29 cellular contexts compared by ENCODE assay signal in genomic region chr7:15166620-15167019, GRCh38.
DNase-seq lines count a peak whose midpoint lies in the region; ATAC-seq and TF ChIP-seq lines count a peak whose summit lies in the region.
"Had no signal": no experiment of that assay in that cellular context is flagged by ENCODE, and none has a peak within 500 bp of the region (broad histone marks: within the 10 kb centered on the region; RNA-seq: fewer than 3 reads in every experiment).

No MANE protein-coding gene starts in this region.

- no peak overlapping the region for H3K4me2 ChIP-seq in GM23248 (ENCODE audit: unreplicated experiment)
- H3K4me2 ChIP-seq: A549; BLaER1; BLaER1 treated with 17β-estradiol and CSF1 and Interleukin-3, amounts not matched to agents 10 nM and 100 nM had no signal

- DNase-seq in GM23248 (peak; percentile 1), NCI-H226 (peak; percentile 80)
- no peak for DNase-seq in activated T-cell treated with anti-CD3 and anti-CD28 coated beads, Interleukin-2, amount 50 U/mL, for 72 hours
- DNase-seq in CD8-positive, alpha-beta T cell, result no peak
- DNase-seq: 8988T; ACHN; AML-193; BE2C; C1 segment of cervical spinal cord; Caco-2; Calu3; CD4-positive, alpha-beta memory T cell; CD4-positive, alpha-beta T cell; CD4-positive, CD25-positive, alpha-beta regulatory T cell; CD8-positive, alpha-beta memory T cell; COR-L47; DMS 273 treated with DMSO at 0.1 percent for 48 hours; DMS153; DMS53; DMS79; DMS79 treated with DMSO at 0.1 percent for 48 hours; DND-41; EL had no signal

- H3K4me3 ChIP-seq in GM23248, result no peak overlapping the region
- no peak overlapping the region for H3K4me3 ChIP-seq in CD8-positive, alpha-beta T cell (ENCODE audit: low read depth, low read length)
- H3K4me3 ChIP-seq: A549; BLaER1; BLaER1 treated with 17β-estradiol and CSF1 and Interleukin-3, amounts not matched to agents 10 nM and 100 nM had no signal

- no peaks in the 10 kb centered on the region for H3K27me3 ChIP-seq in GM23248 (replicated peaks; ENCODE audit: insufficient read depth)
- no peaks in the 10 kb centered on the region for H3K27me3 ChIP-seq in CD8-positive, alpha-beta T cell (ENCODE audit: insufficient read depth, low read length)
- H3K27me3 ChIP-seq: BE2C; BLaER1; BLaER1 treated with 17β-estradiol and CSF1 and Interleukin-3, amounts not matched to agents 10 nM and 100 nM had no signal

- H3K9me2 ChIP-seq in GM23248 (ENCODE audit: insufficient read depth), result no peaks in the 10 kb centered on the region

- in situ Hi-C loops in GM23248 (cut with MboI), result no loop called here

- H3K27ac Mint-ChIP-seq in activated T-cell treated with anti-CD3 and anti-CD28 coated beads, Interleukin-2, amount 50 U/mL, for 72 hours, result no peak overlapping the region
- no peak overlapping the region for H3K27ac Mint-ChIP-seq in CD8-positive, alpha-beta T cell
- H3K27ac Mint-ChIP-seq: B cell; CD14-positive monocyte; CD4-positive, alpha-beta memory T cell; CD4-positive, alpha-beta T cell; CD4-positive, CD25-positive, alpha-beta regulatory T cell; CD8-positive, alpha-beta memory T cell had no signal

- no peak overlapping the region for H3K27ac ChIP-seq in GM23248
- H3K27ac ChIP-seq in CD8-positive, alpha-beta T cell (ENCODE audit: low read depth, low read length), result no peak overlapping the region
- H3K27ac ChIP-seq: A549; BLaER1; BLaER1 treated with 17β-estradiol and CSF1 and Interleukin-3, amounts not matched to agents 10 nM and 100 nM; C4-2B had no signal

- H3K36me3 ChIP-seq in GM23248 (ENCODE audit: low read depth), result no peaks in the 10 kb centered on the region
- no peaks in the 10 kb centered on the region for H3K36me3 ChIP-seq in CD8-positive, alpha-beta T cell (ENCODE audit: insufficient read depth, low read length)
- H3K36me3 ChIP-seq: BE2C; BLaER1; BLaER1 treated with 17β-estradiol and CSF1 and Interleukin-3, amounts not matched to agents 10 nM and 100 nM had no signal

- H3K9me3 Mint-ChIP-seq in activated T-cell treated with anti-CD3 and anti-CD28 coated beads, Interleukin-2, amount 50 U/mL, for 72 hours, result peaks cover 8 to 12% of the 10 kb centered on the region in 2 donors
- peaks cover 14% of the 10 kb centered on the region for H3K9me3 Mint-ChIP-seq in CD8-positive, alpha-beta T cell

- no peaks in the 10 kb centered on the region for H3K27me3 Mint-ChIP-seq in activated T-cell treated with anti-CD3 and anti-CD28 coated beads, Interleukin-2, amount 50 U/mL, for 72 hours (ENCODE audit: low read depth)
- no peaks in the 10 kb centered on the region for H3K27me3 Mint-ChIP-seq in CD8-positive, alpha-beta T cell (ENCODE audit: low read depth)
- H3K27me3 Mint-ChIP-seq: B cell; CD4-positive, alpha-beta memory T cell; CD4-positive, alpha-beta T cell; CD4-positive, CD25-positive, alpha-beta regulatory T cell; CD8-positive, alpha-beta memory T cell had no signal

- no peak overlapping the region for H2AFZ ChIP-seq in GM23248

- 24 to 42% methylated on average over 1 of the region's 1 CpG for WGBS in GM23248 (ENCODE audit: low coverage in 1 of 2, low lambda C conversion rate in 2 of 2, missing lambda C conversion rate in 2 of 2), 2 experiments

- H3K4me1 Mint-ChIP-seq in activated T-cell treated with anti-CD3 and anti-CD28 coated beads, Interleukin-2, amount 50 U/mL, for 72 hours (ENCODE audit: low read depth), result no peaks in the 10 kb centered on the region
- H3K4me1 Mint-ChIP-seq in CD8-positive, alpha-beta T cell (ENCODE audit: low read depth), result no peaks in the 10 kb centered on the region
- H3K4me1 Mint-ChIP-seq: B cell; CD14-positive monocyte; CD4-positive, alpha-beta memory T cell; CD4-positive, CD25-positive, alpha-beta regulatory T cell; CD8-positive, alpha-beta memory T cell had no signal

- no peaks in the 10 kb centered on the region for H3K9me3 ChIP-seq in GM23248 (ENCODE audit: low read depth)
- H3K9me3 ChIP-seq in CD8-positive, alpha-beta T cell (ENCODE audit: low read length), result no peaks in the 10 kb centered on the region
- H3K9me3 ChIP-seq: A549; BE2C; BLaER1; BLaER1 treated with 17β-estradiol and CSF1 and Interleukin-3, amounts not matched to agents 10 nM and 100 nM; Caco-2 had no signal

- H3K36me3 Mint-ChIP-seq in activated T-cell treated with anti-CD3 and anti-CD28 coated beads, Interleukin-2, amount 50 U/mL, for 72 hours (ENCODE audit: insufficient read depth in 2 of 2), result peaks cover 0 to 2% of the 10 kb centered on the region in 2 donors
- no peaks in the 10 kb centered on the region for H3K36me3 Mint-ChIP-seq in CD8-positive, alpha-beta T cell
- H3K36me3 Mint-ChIP-seq: CD14-positive monocyte; CD4-positive, alpha-beta memory T cell; CD4-positive, CD25-positive, alpha-beta regulatory T cell; CD8-positive, alpha-beta memory T cell had no signal

- H3F3A ChIP-seq in GM23248 (ENCODE audit: insufficient read depth), result no peaks in the 10 kb centered on the region

- ATAC-seq in activated T-cell treated with anti-CD3 and anti-CD28 coated beads, Interleukin-2, amount 50 U/mL, for 72 hours (replicated peaks in 1 of 2), result no peak
- no peak for ATAC-seq in CD8-positive, alpha-beta T cell
- ATAC-seq: A549 had no signal

- intact Hi-C loops in CD8-positive, alpha-beta T cell (cut with DNase I, micrococcal nuclease), result no loop called here

- no peak overlapping the region for H3K4me3 Mint-ChIP-seq in activated T-cell treated with anti-CD3 and anti-CD28 coated beads, Interleukin-2, amount 50 U/mL, for 72 hours
- H3K4me3 Mint-ChIP-seq in CD8-positive, alpha-beta T cell, result no peak overlapping the region
- H3K4me3 Mint-ChIP-seq: B cell; CD14-positive monocyte; CD4-positive, alpha-beta memory T cell; CD4-positive, alpha-beta T cell; CD4-positive, CD25-positive, alpha-beta regulatory T cell; CD8-positive, alpha-beta memory T cell had no signal

- POLR2A ChIA-PET in CD8-positive, alpha-beta T cell (lab: Charles Lee), result no interaction called here

- H3K79me2 ChIP-seq in GM23248 (ENCODE audit: insufficient read depth), result no peaks in the 10 kb centered on the region

- CTCF ChIA-PET in CD8-positive, alpha-beta T cell (lab: Charles Lee), result no interaction called here

- H3K9ac ChIP-seq in GM23248, result no peak overlapping the region
- H3K9ac ChIP-seq: BLaER1; BLaER1 treated with 17β-estradiol and CSF1 and Interleukin-3, amounts not matched to agents 10 nM and 100 nM had no signal

- no peaks in the 10 kb centered on the region for H3K4me1 ChIP-seq in GM23248 (ENCODE audit: insufficient read depth)
- no peaks in the 10 kb centered on the region for H3K4me1 ChIP-seq in CD8-positive, alpha-beta T cell (ENCODE audit: insufficient read depth, low read length)
- H3K4me1 ChIP-seq: A549; BE2C; BLaER1; BLaER1 treated with 17β-estradiol and CSF1 and Interleukin-3, amounts not matched to agents 10 nM and 100 nM; Caco-2 had no signal

- no peak for TF ChIP-seq CTCF in CD8-positive, alpha-beta T cell (IDR thresholded peaks at IDR 0.05)

- H4K20me1 ChIP-seq in GM23248 (ENCODE audit: insufficient read depth), result no peaks in the 10 kb centered on the region
- H4K20me1 ChIP-seq: BLaER1; BLaER1 treated with 17β-estradiol and CSF1 and Interleukin-3, amounts not matched to agents 10 nM and 100 nM had no signal

Comparison
In these comparisons a context has a peak if more than half of its experiments do, and no peak if none do; other contexts are left out.
1. DNase-seq: peak in GM23248 (single experiment) and NCI-H226 (single experiment); none in activated T-cell treated with anti-CD3 and anti-CD28 coated beads, Interleukin-2, amount 50 U/mL, for 72 hours (0 of 2) and CD8-positive, alpha-beta T cell (0 of 7).